Comparison of ENCODE assay signal across 1 cellular context in the genomic region with DNA sequence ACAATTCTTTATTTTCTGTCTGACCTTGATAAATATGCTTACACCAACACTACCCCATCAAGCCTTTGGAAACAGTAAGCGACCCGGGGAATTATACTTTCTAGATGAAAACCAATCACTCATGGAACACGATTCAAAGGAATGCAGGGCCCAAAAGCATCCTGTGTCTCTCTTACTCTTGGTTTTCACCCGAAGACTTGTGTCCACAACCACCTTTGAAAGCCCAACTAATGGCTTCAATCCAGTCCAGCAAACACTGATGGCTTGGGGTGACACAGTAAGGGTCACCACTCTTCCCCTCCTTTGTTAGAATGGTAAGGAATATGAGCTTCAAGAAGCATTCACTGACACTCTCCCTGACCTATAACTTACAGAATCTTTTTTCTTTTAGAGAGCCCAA.
TF ChIP-seq lines count a peak whose summit lies in the region.

No MANE protein-coding gene starts in this region.

TF ChIP-seq in HCT116, 20 proteins besides CTCF, POLR2A, EP300 and RAD21 (continued from another document):
- TF ChIP-seq, protein P1, sequence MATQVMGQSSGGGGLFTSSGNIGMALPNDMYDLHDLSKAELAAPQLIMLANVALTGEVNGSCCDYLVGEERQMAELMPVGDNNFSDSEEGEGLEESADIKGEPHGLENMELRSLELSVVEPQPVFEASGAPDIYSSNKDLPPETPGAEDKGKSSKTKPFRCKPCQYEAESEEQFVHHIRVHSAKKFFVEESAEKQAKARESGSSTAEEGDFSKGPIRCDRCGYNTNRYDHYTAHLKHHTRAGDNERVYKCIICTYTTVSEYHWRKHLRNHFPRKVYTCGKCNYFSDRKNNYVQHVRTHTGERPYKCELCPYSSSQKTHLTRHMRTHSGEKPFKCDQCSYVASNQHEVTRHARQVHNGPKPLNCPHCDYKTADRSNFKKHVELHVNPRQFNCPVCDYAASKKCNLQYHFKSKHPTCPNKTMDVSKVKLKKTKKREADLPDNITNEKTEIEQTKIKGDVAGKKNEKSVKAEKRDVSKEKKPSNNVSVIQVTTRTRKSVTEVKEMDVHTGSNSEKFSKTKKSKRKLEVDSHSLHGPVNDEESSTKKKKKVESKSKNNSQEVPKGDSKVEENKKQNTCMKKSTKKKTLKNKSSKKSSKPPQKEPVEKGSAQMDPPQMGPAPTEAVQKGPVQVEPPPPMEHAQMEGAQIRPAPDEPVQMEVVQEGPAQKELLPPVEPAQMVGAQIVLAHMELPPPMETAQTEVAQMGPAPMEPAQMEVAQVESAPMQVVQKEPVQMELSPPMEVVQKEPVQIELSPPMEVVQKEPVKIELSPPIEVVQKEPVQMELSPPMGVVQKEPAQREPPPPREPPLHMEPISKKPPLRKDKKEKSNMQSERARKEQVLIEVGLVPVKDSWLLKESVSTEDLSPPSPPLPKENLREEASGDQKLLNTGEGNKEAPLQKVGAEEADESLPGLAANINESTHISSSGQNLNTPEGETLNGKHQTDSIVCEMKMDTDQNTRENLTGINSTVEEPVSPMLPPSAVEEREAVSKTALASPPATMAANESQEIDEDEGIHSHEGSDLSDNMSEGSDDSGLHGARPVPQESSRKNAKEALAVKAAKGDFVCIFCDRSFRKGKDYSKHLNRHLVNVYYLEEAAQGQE (IDR thresholded peaks at IDR 0.05; ENCODE audit: low read depth): no peak
- TF ChIP-seq CEBPB (IDR thresholded peaks at IDR 0.05; ENCODE audit: low read depth): no peak
